27 cellular contexts compared by ENCODE assay signal in genomic region chr7:96654630-96655188, GRCh38. TPM values are rescaled to one million over a fixed set of nuclear protein-coding genes. Genes with fewer than 3 reads are reported as not detected.
DNase-seq lines count a peak whose midpoint lies in the region; ATAC-seq and TF ChIP-seq lines count a peak whose summit lies in the region.
"Had no signal": no experiment of that assay in that cellular context is flagged by ENCODE, and none has a peak within 500 bp of the region (broad histone marks: within the 10 kb centered on the region; RNA-seq: fewer than 3 reads in every experiment).

No MANE protein-coding gene starts in this region.

- peak; percentile 14 for ATAC-seq in left lung
- ATAC-seq: activated CD8-positive, alpha-beta memory T cell treated with anti-CD3 and anti-CD28 coated beads, Interleukin-2, amount 10 ng/mL, durations not matched to agents 7 days and 5 days; activated T-cell treated with anti-CD3 and anti-CD28 coated beads, Interleukin-2, amount 50 U/mL, for 4 hours; effector memory CD8-positive, alpha-beta T cell; left colon; Right ventricle myocardium inferior; stimulated activated naive B cell treated with anti-CD40 and anti-IgM and Interleukin-4, amounts not matched to agents 10 μg/mL and 1 μg/mL and 100 μg/mL, for 72 hours had no signal

- no peak for TF ChIP-seq CTCF in left lung (IDR thresholded peaks at IDR 0.05)

- H3K4me1 ChIP-seq in left lung: no peaks in the 10 kb centered on the region
- H3K4me1 ChIP-seq: upper lobe of left lung had no signal

- no peak overlapping the region for H3K27ac ChIP-seq in left lung
- H3K27ac ChIP-seq: ovary, PC-9, upper lobe of left lung had no signal

- DNase-seq in NCI-H345 (lab: John Stamatoyannopoulos, UW) (peak; percentile 21), NCI-H345 treated with DMSO at 0.1 percent for 48 hours (lab: John Stamatoyannopoulos, UW; ENCODE audit: unreplicated experiment) (no peak), NCI-H1092 (lab: John Stamatoyannopoulos, UW) (peak; percentile 48), NCI-H69 (lab: John Stamatoyannopoulos, UW) (peak; percentile 100), left lung (no peak), AML-193 (lab: John Stamatoyannopoulos, UW) (no peak), DMS 273 treated with DMSO at 0.1 percent for 48 hours (lab: John Stamatoyannopoulos, UW) (no peak)
- no peak for DNase-seq in stimulated activated CD4-positive, alpha-beta T cell treated with anti-CD3 and anti-CD28 coated beads, Interleukin-4, amount 100 ng/mL, for 1 hour
- DNase-seq: activated B cell treated with CpG ODN at 0.5 μM for 24 hours; activated CD8-positive, alpha-beta memory T cell treated with anti-CD3 and anti-CD28 coated beads, Interleukin-2, amount 10 ng/mL, durations not matched to agents 7 days and 5 days; activated T-cell treated with anti-CD3 and anti-CD28 coated beads, Interleukin-2, amount 50 U/mL, for 4 hours; CD4-positive, alpha-beta T cell; central memory CD4-positive, alpha-beta T cell; effector memory CD8-positive, alpha-beta T cell; erythroblast; GOT3; KG1; left colon; MM.1S; NCI-H1436 treated with DMSO at 0.1 percent for 48 hours; NK-92 treated with Interleukin-12 subunit alpha and Interleukin-12 subunit beta, amount 100 ng/mL, for 24 hours; ovary; PC-9; SK-N-SH; stimulated activated naive B cell treated with anti-CD40 and anti-IgM and Interleukin-4, amounts not matched to agents 10 μg/mL and 1 μg/mL and 100 μg/mL, for 72 hours; upper lobe of left lung had no signal

- no peaks in the 10 kb centered on the region for H3K9me3 ChIP-seq in left lung
- H3K9me3 ChIP-seq: ovary, SK-N-SH, upper lobe of left lung had no signal

- intact Hi-C loops in left lung (cut with DNase I): no loop called here

- no peaks in the 10 kb centered on the region for H3K27me3 ChIP-seq in left lung
- H3K27me3 ChIP-seq: ovary, upper lobe of left lung had no signal

- H3K36me3 ChIP-seq in left lung: no peaks in the 10 kb centered on the region
- H3K36me3 ChIP-seq: ovary, upper lobe of left lung had no signal

- no peak overlapping the region for H3K4me3 ChIP-seq in left lung
- H3K4me3 ChIP-seq: ovary, PC-9, upper lobe of left lung had no signal

RNA-seq across cellular contexts. Expression of gene SEM1, which starts 54.9 kb away (rescaled TPM):
- 10 to 100 TPM; 34.1 to 39.3 TPM for total RNA-seq in left lung

Comparison
In these comparisons a context has a peak if more than half of its experiments do, and no peak if none do; other contexts are left out.
1. DNase-seq: peak in NCI-H345 (single experiment), NCI-H1092 (single experiment) and NCI-H69 (single experiment); none in NCI-H345 treated with DMSO at 0.1 percent for 48 hours (single experiment), left lung (0 of 2), AML-193 (0 of 2), stimulated activated CD4-positive, alpha-beta T cell treated with anti-CD3 and anti-CD28 coated beads, Interleukin-4, amount 100 ng/mL, for 1 hour (single experiment) and DMS 273 treated with DMSO at 0.1 percent for 48 hours (single experiment).